In the genomic region with DNA sequence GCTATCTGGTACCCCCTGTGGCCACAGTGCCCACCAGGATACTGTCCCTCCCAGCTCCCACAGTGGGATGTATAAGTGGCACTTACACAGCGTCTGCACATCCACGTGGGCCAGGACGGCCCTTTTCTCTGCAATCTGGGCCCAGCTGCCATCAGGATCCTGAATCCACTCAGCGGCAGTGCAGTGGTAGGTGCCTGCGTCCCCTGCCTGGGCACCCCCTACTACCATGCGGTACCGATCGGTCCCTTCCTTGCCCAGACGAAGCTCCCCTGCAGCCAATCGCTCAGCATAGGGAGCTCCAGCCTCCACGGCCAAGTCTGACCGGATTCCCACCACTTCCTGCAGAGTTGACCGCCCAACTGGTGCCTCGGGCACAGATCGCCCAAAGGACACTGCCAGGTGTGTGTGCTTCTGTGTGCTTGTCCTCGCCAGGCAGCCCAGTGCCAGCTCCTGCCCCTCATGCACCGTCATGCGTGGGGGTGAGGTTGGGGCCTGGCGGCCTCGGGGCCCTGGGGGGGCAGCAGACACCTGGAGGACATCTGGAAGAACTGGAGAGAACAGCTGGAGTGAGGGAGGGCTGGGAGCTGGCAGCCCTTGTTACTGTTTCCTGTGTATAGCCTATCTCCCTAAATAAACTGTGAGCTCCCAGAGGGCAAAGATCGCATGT, we compare ENCODE assay signal across 18 cellular contexts. TPM values are rescaled to one million over a fixed set of nuclear protein-coding genes. Genes with fewer than 3 reads are reported as not detected.
DNase-seq lines count a peak whose midpoint lies in the region; ATAC-seq, FAIRE-seq and TF ChIP-seq lines count a peak whose summit lies in the region.
"Had no signal": no experiment of that assay in that cellular context is flagged by ENCODE, and none has a peak within 500 bp of the region (broad histone marks: within the 10 kb centered on the region; RNA-seq: fewer than 3 reads in every experiment).

No MANE protein-coding gene starts in this region.

- no peak overlapping the region for H3K27ac Mint-ChIP-seq in CD4-positive, alpha-beta T cell

- intact Hi-C loops in CD4-positive, alpha-beta T cell (cut with DNase I, micrococcal nuclease), result no loop called here
- intact Hi-C loops in left colon (cut with DNase I, micrococcal nuclease), result no loop called here

- peak overlapping the region; percentile 11 for H3K27ac ChIP-seq in CD4-positive, alpha-beta T cell (ENCODE audit: low read depth, low read length)
- H3K27ac ChIP-seq in small intestine (ENCODE audit: low read depth in 1 of 2, low read length in 1 of 2), result peak overlapping the region; percentile 38 to 59

- POLR2A ChIA-PET in CD4-positive, alpha-beta T cell (lab: Charles Lee), result no interaction called here

- H3K36me3 ChIP-seq in small intestine (ENCODE audit: control insufficient read depth in 2 of 2, insufficient read depth in 2 of 2, low read length in 2 of 2), result peaks cover 3 to 4% of the 10 kb centered on the region in 2 donors
- H3K36me3 ChIP-seq: MG63 had no signal

- 50 to 72% (median 59%) methylated on average over 21 of the region's 21 CpGs for WGBS in small intestine, 3 donors

- peaks cover 13 to 26% of the 10 kb centered on the region in 2 donors for H3K4me1 ChIP-seq in small intestine (ENCODE audit: control insufficient read depth in 2 of 2, insufficient read depth in 1 of 2, low read depth in 1 of 2, low read length in 1 of 2)

- no peaks in the 10 kb centered on the region for H3K27me3 ChIP-seq in CD4-positive, alpha-beta T cell (ENCODE audit: control insufficient read depth, insufficient read depth, low read length)
- H3K27me3 ChIP-seq in small intestine (ENCODE audit: control insufficient read depth in 2 of 2, insufficient read depth in 2 of 2, low read length in 2 of 2), result no peaks in the 10 kb centered on the region
- H3K27me3 ChIP-seq: MG63 had no signal

- no peak overlapping the region for H3K4me3 ChIP-seq in small intestine (ENCODE audit: low read depth in 1 of 2, low read length in 2 of 2)
- H3K4me3 ChIP-seq: MG63 had no signal

- no peak overlapping the region for H3K4me3 Mint-ChIP-seq in CD4-positive, alpha-beta T cell

- peaks cover 81% of the 10 kb centered on the region for H3K36me3 Mint-ChIP-seq in CD4-positive, alpha-beta T cell (ENCODE audit: low read depth)

- H3K9me3 ChIP-seq in CD4-positive, alpha-beta T cell (ENCODE audit: control insufficient read depth, low read length), result no peaks in the 10 kb centered on the region
- no peaks in the 10 kb centered on the region for H3K9me3 ChIP-seq in small intestine (ENCODE audit: control insufficient read depth, low read depth)
- H3K9me3 ChIP-seq: MG63 had no signal

- peaks cover 48% of the 10 kb centered on the region for H3K4me1 Mint-ChIP-seq in CD4-positive, alpha-beta T cell (ENCODE audit: low read depth)

- no peak for ATAC-seq in CD4-positive, alpha-beta T cell (ENCODE audit: poor library complexity)
- ATAC-seq in left colon (peak; percentile 50), GM21381 (IDR thresholded peaks at IDR 0.05; ENCODE audit: unreplicated experiment) (no peak)
- ATAC-seq: PC-3 had no signal

- no peak for TF ChIP-seq CTCF in CD4-positive, alpha-beta T cell (IDR thresholded peaks at IDR 0.05)

- CTCF ChIA-PET in CD4-positive, alpha-beta T cell (lab: Charles Lee), result interaction anchor here (1.0 kb wide), 1 partner anchor 8 kb away, joined by 3 read pairs; no protein-coding TSS in a partner anchor

- no peaks in the 10 kb centered on the region for H3K27me3 Mint-ChIP-seq in CD4-positive, alpha-beta T cell
- H3K27me3 Mint-ChIP-seq: CD8-positive, alpha-beta memory T cell had no signal

- DNase-seq in CD4-positive, alpha-beta T cell, result no peak
- DNase-seq in cerebellar cortex (ENCODE audit: low spot score) (peak; percentile 48), left colon (no peak), small intestine (peak; percentile 89), NCI-H146 treated with DMSO at 0.1 percent for 48 hours (lab: John Stamatoyannopoulos, UW; ENCODE audit: unreplicated experiment) (no peak), HK-2 (ENCODE audit: unreplicated experiment) (no peak), NCI-H1694 treated with DMSO at 0.1 percent for 48 hours (lab: John Stamatoyannopoulos, UW) (no peak)
- DNase-seq: GOT3, KG1, MG63, NCI-H1092 treated with DMSO at 0.1 percent for 48 hours, NCI-H187, NCI-H2171, NCI-H446 treated with DMSO at 0.1 percent for 48 hours, NCI-H748 treated with DMSO at 0.1 percent for 48 hours, PC-3 had no signal

- H3K9me3 Mint-ChIP-seq in CD4-positive, alpha-beta T cell, result no peaks in the 10 kb centered on the region
- H3K9me3 Mint-ChIP-seq: CD8-positive, alpha-beta memory T cell had no signal

- no peak for FAIRE-seq in small intestine (lab: Jason Lieb, UNC)

RNA-seq across cellular contexts. Expression of a gene that starts 4.7 kb away (rescaled TPM):
- total RNA-seq in CD4-positive, alpha-beta T cell, result 10 to 100 TPM; 33.1 to 33.7 TPM
- 10 to 100 TPM; 57.6 to 64.0 TPM for total RNA-seq in left colon
- 10 to 100 TPM; 11.0 to 29.5 (median 13.5) TPM for polyA plus RNA-seq in small intestine

RNA-seq across cellular contexts. Expression of a gene that starts 12.4 kb away (rescaled TPM):
- not detected for total RNA-seq in CD4-positive, alpha-beta T cell
- total RNA-seq in left colon, result not detected
- under 1 TPM in 1 of 3 donors, not detected in 2; 0.19 TPM for polyA plus RNA-seq in small intestine
- total RNA-seq: PC-3 had no signal
- polyA plus RNA-seq: CD8-positive, alpha-beta memory T cell had no signal

RNA-seq across cellular contexts. Expression of a gene that starts 21.8 kb away (rescaled TPM):
- not detected for total RNA-seq in CD4-positive, alpha-beta T cell
- 10 to 100 TPM in 1 of 2 donors, 1 to 10 TPM in 1; 1.8 to 12.1 TPM for total RNA-seq in left colon
- polyA plus RNA-seq in small intestine, result 1 to 10 TPM in 1 of 3 donors, under 1 TPM in 2; 0.22 to 5.3 (median 0.54) TPM
- total RNA-seq: CD8-positive, alpha-beta memory T cell; PC-3 had no signal
- polyA plus RNA-seq: CD8-positive, alpha-beta memory T cell had no signal

RNA-seq across cellular contexts. Expression of a gene that starts 23.8 kb away (rescaled TPM):
- not detected for total RNA-seq in CD4-positive, alpha-beta T cell
- total RNA-seq in left colon, result under 1 TPM in 1 of 2 donors, not detected in 1; 0.45 TPM
- polyA plus RNA-seq in small intestine, result under 1 TPM in 1 of 3 donors, not detected in 2; 0.25 TPM
- polyA plus RNA-seq: CD8-positive, alpha-beta memory T cell had no signal

RNA-seq across cellular contexts. Expression of a gene that starts 57.6 kb away (rescaled TPM):
- total RNA-seq in CD4-positive, alpha-beta T cell, result under 1 TPM in 1 of 2 experiments, not detected in 1; 0.22 TPM
- not detected for total RNA-seq in left colon
- under 1 TPM in 1 of 3 donors, not detected in 2; 0.12 TPM for polyA plus RNA-seq in small intestine
- total RNA-seq: CD8-positive, alpha-beta memory T cell had no signal
- polyA plus RNA-seq: CD8-positive, alpha-beta memory T cell had no signal

Comparison
In these comparisons a context has a peak if more than half of its experiments do, and no peak if none do; other contexts are left out.
1. DNase-seq: peak in cerebellar cortex (single experiment) and small intestine (single experiment); none in CD4-positive, alpha-beta T cell (0 of 10), left colon (0 of 2), NCI-H146 treated with DMSO at 0.1 percent for 48 hours (single experiment), HK-2 (single experiment) and NCI-H1694 treated with DMSO at 0.1 percent for 48 hours (single experiment).